Comparison of ENCODE assay signal across 16 cellular contexts in the genomic region with DNA sequence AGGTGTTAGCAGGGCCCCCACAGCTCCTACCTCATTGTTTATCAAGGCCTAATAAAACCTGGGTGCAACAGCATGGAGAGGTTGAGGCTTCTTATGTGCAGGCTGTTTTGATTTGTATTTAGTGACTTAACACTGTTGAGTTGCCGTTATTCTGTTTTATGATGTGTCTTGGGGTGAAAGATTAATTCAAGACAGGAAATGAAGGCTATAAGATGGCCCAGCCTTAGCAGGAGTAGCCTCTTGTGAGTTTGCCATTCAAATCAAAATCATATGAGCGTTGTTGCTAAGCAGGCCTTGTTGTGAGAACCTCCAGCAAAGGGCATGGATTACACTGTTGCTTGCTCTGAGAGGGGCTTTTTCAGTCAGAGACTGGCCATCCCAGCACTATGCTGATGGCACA. TPM values are rescaled to one million over a fixed set of nuclear protein-coding genes. Genes with fewer than 3 reads are reported as not detected.
DNase-seq lines count a peak whose midpoint lies in the region; ATAC-seq and TF ChIP-seq lines count a peak whose summit lies in the region.
"Had no signal": no experiment of that assay in that cellular context is flagged by ENCODE, and none has a peak within 500 bp of the region (broad histone marks: within the 10 kb centered on the region; RNA-seq: fewer than 3 reads in every experiment).

No MANE protein-coding gene starts in this region.

- H2AFZ ChIP-seq in hepatocyte, result no peak overlapping the region

- in situ Hi-C loops in gastrocnemius medialis (cut with MboI; ENCODE audit: low sequenced_read_pairs in 4 of 4), result no loop called here

- no peaks in the 10 kb centered on the region for H3K27me3 Mint-ChIP-seq in activated CD4-positive, alpha-beta T cell treated with anti-CD3 and anti-CD28 coated beads for 36 hours
- no peaks in the 10 kb centered on the region for H3K27me3 Mint-ChIP-seq in activated CD8-positive, alpha-beta T cell treated with anti-CD3 and anti-CD28 coated beads, Interleukin-2, amount 10 ng/mL, durations not matched to agents 7 days and 5 days (ENCODE audit: low read depth)

- peaks cover 44% of the 10 kb centered on the region for H3K36me3 Mint-ChIP-seq in activated CD4-positive, alpha-beta T cell treated with anti-CD3 and anti-CD28 coated beads for 36 hours (ENCODE audit: low read depth)
- peaks cover 31% of the 10 kb centered on the region for H3K36me3 Mint-ChIP-seq in activated CD8-positive, alpha-beta T cell treated with anti-CD3 and anti-CD28 coated beads, Interleukin-2, amount 10 ng/mL, durations not matched to agents 7 days and 5 days (ENCODE audit: low read depth)

- no peak for TF ChIP-seq CTCF in hepatocyte (IDR thresholded peaks at IDR 0.05; ENCODE audit: poor library complexity)
- TF ChIP-seq CTCF in tibial artery (IDR thresholded peaks at IDR 0.05), result no peak
- no peak for TF ChIP-seq CTCF in gastrocnemius medialis (IDR thresholded peaks at IDR 0.05 in 4 of 5, conservative IDR thresholded peaks at IDR 0.05 in 1 of 5)
- TF ChIP-seq CTCF in ovary (IDR thresholded peaks at IDR 0.05), result no peak

- H3K4me3 ChIP-seq in hepatocyte, result no peak overlapping the region
- no peak overlapping the region for H3K4me3 ChIP-seq in tibial artery
- H3K4me3 ChIP-seq in gastrocnemius medialis, result no peak overlapping the region
- H3K4me3 ChIP-seq in ovary, result no peak overlapping the region
- H3K4me3 ChIP-seq: SK-N-MC had no signal

- no peaks in the 10 kb centered on the region for H3K9me2 ChIP-seq in hepatocyte (replicated peaks; ENCODE audit: insufficient read depth)

- H3K79me2 ChIP-seq in hepatocyte, result peaks cover 15% of the 10 kb centered on the region

- no peak for ATAC-seq in activated CD4-positive, alpha-beta T cell treated with anti-CD3 and anti-CD28 coated beads for 36 hours
- ATAC-seq in activated CD8-positive, alpha-beta T cell treated with anti-CD3 and anti-CD28 coated beads, Interleukin-2, amount 10 ng/mL, durations not matched to agents 7 days and 5 days, result no peak
- no peak for ATAC-seq in gastrocnemius medialis

- H3K9me3 ChIP-seq in hepatocyte (ENCODE audit: low read depth) (no peaks in the 10 kb centered on the region), tibial artery (no peaks in the 10 kb centered on the region), gastrocnemius medialis (no peaks in the 10 kb centered on the region), ovary (no peaks in the 10 kb centered on the region)

- H3K27ac ChIP-seq in hepatocyte, result peak overlapping the region; percentile 87
- peak overlapping the region; percentile 88 to 89 for H3K27ac ChIP-seq in tibial artery
- H3K27ac ChIP-seq in gastrocnemius medialis, result peak overlapping the region in 1 of 4 donors; percentile 54
- H3K27ac ChIP-seq in ovary, result no peak overlapping the region
- H3K27ac ChIP-seq: SK-N-MC had no signal

- peaks cover 62% of the 10 kb centered on the region for H3K4me1 ChIP-seq in hepatocyte (ENCODE audit: insufficient read depth)
- H3K4me1 ChIP-seq in tibial artery, result peaks cover 0 to 86% (median 79%) of the 10 kb centered on the region in 4 donors
- H3K4me1 ChIP-seq in gastrocnemius medialis, result no peaks in the 10 kb centered on the region
- H3K4me1 ChIP-seq in ovary (ENCODE audit: insufficient read depth), result peaks cover 35% of the 10 kb centered on the region

- no peak overlapping the region for H3K4me3 Mint-ChIP-seq in activated CD4-positive, alpha-beta T cell treated with anti-CD3 and anti-CD28 coated beads for 36 hours
- no peak overlapping the region for H3K4me3 Mint-ChIP-seq in activated CD8-positive, alpha-beta T cell treated with anti-CD3 and anti-CD28 coated beads, Interleukin-2, amount 10 ng/mL, durations not matched to agents 7 days and 5 days
- H3K4me3 Mint-ChIP-seq: nephron had no signal

- DNase-seq in activated CD4-positive, alpha-beta T cell treated with anti-CD3 and anti-CD28 coated beads for 36 hours, result no peak
- DNase-seq in activated CD4-positive, alpha-beta T cell treated with anti-CD3 and anti-CD28 coated beads, Interleukin-2, amount 50 U/mL, for 1 hour, result no peak
- no peak for DNase-seq in activated CD8-positive, alpha-beta T cell treated with anti-CD3 and anti-CD28 coated beads, Interleukin-2, amount 10 ng/mL, durations not matched to agents 7 days and 5 days
- DNase-seq in hepatocyte (ENCODE audit: low spot score) (no peak), tibial artery (no peak), NCI-H1105 (lab: John Stamatoyannopoulos, UW) (no peak), gastrocnemius medialis (no peak), ovary (no peak)
- DNase-seq: activated naive CD4-positive, alpha-beta T cell treated with Interleukin-2 at 50 U/mL for 16 hours; foreskin fibroblast; GOT3; NCI-H187; NCI-H524; OCI-M1 had no signal

- H3K36me3 ChIP-seq in hepatocyte (replicated peaks; ENCODE audit: insufficient read depth, low read depth) (no peaks in the 10 kb centered on the region), tibial artery (no peaks in the 10 kb centered on the region), gastrocnemius medialis (no peaks in the 10 kb centered on the region), ovary (no peaks in the 10 kb centered on the region)

- POLR2A ChIA-PET in activated CD4-positive, alpha-beta T cell treated with anti-CD3 and anti-CD28 coated beads for 36 hours (lab: Charles Lee), result interaction anchor here (1.7 kb wide), 1 partner anchor 9 kb away, joined by 7 read pairs; no protein-coding TSS in a partner anchor
- POLR2A ChIA-PET in activated CD8-positive, alpha-beta T cell treated with anti-CD3 and anti-CD28 coated beads, Interleukin-2, amount 10 ng/mL, durations not matched to agents 7 days and 5 days (lab: Charles Lee), result no interaction called here

- H3K4me2 ChIP-seq in hepatocyte, result no peak overlapping the region

- H3K4me1 Mint-ChIP-seq in activated CD4-positive, alpha-beta T cell treated with anti-CD3 and anti-CD28 coated beads for 36 hours, result peaks cover 80% of the 10 kb centered on the region
- H3K4me1 Mint-ChIP-seq in activated CD8-positive, alpha-beta T cell treated with anti-CD3 and anti-CD28 coated beads, Interleukin-2, amount 10 ng/mL, durations not matched to agents 7 days and 5 days (ENCODE audit: low read depth), result peaks cover 53% of the 10 kb centered on the region

- intact Hi-C loops in activated CD4-positive, alpha-beta T cell treated with anti-CD3 and anti-CD28 coated beads for 36 hours (cut with DNase I, micrococcal nuclease), result no loop called here
- intact Hi-C loops in tibial artery (cut with DNase I; ENCODE audit: low total_unique reads) (no loop called here), gastrocnemius medialis (cut with DNase I; ENCODE audit: low total_unique reads) (no loop called here), ovary (cut with DNase I) (no loop called here)

- H4K20me1 ChIP-seq in hepatocyte (ENCODE audit: insufficient read depth, poor library complexity, severe bottlenecking), result no peaks in the 10 kb centered on the region

- no peaks in the 10 kb centered on the region for H3K9me3 Mint-ChIP-seq in activated CD4-positive, alpha-beta T cell treated with anti-CD3 and anti-CD28 coated beads for 36 hours (ENCODE audit: low read depth)
- no peaks in the 10 kb centered on the region for H3K9me3 Mint-ChIP-seq in activated CD8-positive, alpha-beta T cell treated with anti-CD3 and anti-CD28 coated beads, Interleukin-2, amount 10 ng/mL, durations not matched to agents 7 days and 5 days (ENCODE audit: insufficient read depth)
- H3K9me3 Mint-ChIP-seq: nephron had no signal

- H3K27me3 ChIP-seq in hepatocyte (no peaks in the 10 kb centered on the region), tibial artery (no peaks in the 10 kb centered on the region), gastrocnemius medialis (no peaks in the 10 kb centered on the region), ovary (no peaks in the 10 kb centered on the region)

- no peak for TF ChIP-seq EP300 in ovary (IDR thresholded peaks at IDR 0.05)

- peak overlapping the region; percentile 49 for H3K27ac Mint-ChIP-seq in activated CD4-positive, alpha-beta T cell treated with anti-CD3 and anti-CD28 coated beads for 36 hours
- peak overlapping the region; percentile 29 for H3K27ac Mint-ChIP-seq in activated CD8-positive, alpha-beta T cell treated with anti-CD3 and anti-CD28 coated beads, Interleukin-2, amount 10 ng/mL, durations not matched to agents 7 days and 5 days

- WGBS in hepatocyte (ENCODE audit: low lambda C conversion rate, missing lambda C conversion rate), result 72% methylated on average over 2 of the region's 2 CpGs
- 94 to 96% (median 95%) methylated on average over 2 of the region's 2 CpGs for WGBS in ovary, 3 donors

- CTCF ChIA-PET in activated CD4-positive, alpha-beta T cell treated with anti-CD3 and anti-CD28 coated beads for 36 hours (lab: Charles Lee), result interaction anchor here (1.0 to 1.7 kb wide), 4 partner anchors 9 to 95 kb away, joined by 3 to 4 read pairs (median 3); no protein-coding TSS in a partner anchor
- CTCF ChIA-PET in activated CD8-positive, alpha-beta T cell treated with anti-CD3 and anti-CD28 coated beads, Interleukin-2, amount 10 ng/mL, durations not matched to agents 7 days and 5 days (lab: Charles Lee), result interaction anchor here (1.6 to 3.4 kb wide), 3 partner anchors 9 to 95 kb away, joined by 4 to 14 read pairs (median 9); no protein-coding TSS in a partner anchor

- TF ChIP-seq POLR2A in gastrocnemius medialis (IDR thresholded peaks at IDR 0.05) (no peak), ovary (IDR thresholded peaks at IDR 0.05) (no peak)

RNA-seq across cellular contexts. Expression of gene MICAL2, which starts 31.8 kb away (rescaled TPM):
- 100 to 1,000 TPM; 186 to 207 TPM for total RNA-seq in activated CD4-positive, alpha-beta T cell treated with anti-CD3 and anti-CD28 coated beads for 36 hours
- total RNA-seq in activated CD8-positive, alpha-beta T cell treated with anti-CD3 and anti-CD28 coated beads, Interleukin-2, amount 10 ng/mL, durations not matched to agents 7 days and 5 days, result 10 to 100 TPM; 34.9 to 37.5 TPM
- total RNA-seq in hepatocyte, result 55.6 and 56.0 TPM in 2 replicates
- 36.8 and 55.8 TPM in 2 replicates for polyA plus RNA-seq in hepatocyte
- 10 to 100 TPM; 24.7 to 53.7 (median 37.0) TPM for total RNA-seq in gastrocnemius medialis
- total RNA-seq in ovary, result 10 to 100 TPM; 11.0 to 68.5 (median 32.5) TPM
- polyA plus RNA-seq in ovary, result 10 to 100 TPM; 10.7 to 73.6 TPM

Comparison
In these comparisons a context has a peak if more than half of its experiments do, and no peak if none do; other contexts are left out.
1. H3K27ac ChIP-seq: peak in hepatocyte (single experiment) and tibial artery (2 of 2); none in ovary (0 of 2).